Comparison of ENCODE assay signal across 9 cellular contexts in the genomic region with DNA sequence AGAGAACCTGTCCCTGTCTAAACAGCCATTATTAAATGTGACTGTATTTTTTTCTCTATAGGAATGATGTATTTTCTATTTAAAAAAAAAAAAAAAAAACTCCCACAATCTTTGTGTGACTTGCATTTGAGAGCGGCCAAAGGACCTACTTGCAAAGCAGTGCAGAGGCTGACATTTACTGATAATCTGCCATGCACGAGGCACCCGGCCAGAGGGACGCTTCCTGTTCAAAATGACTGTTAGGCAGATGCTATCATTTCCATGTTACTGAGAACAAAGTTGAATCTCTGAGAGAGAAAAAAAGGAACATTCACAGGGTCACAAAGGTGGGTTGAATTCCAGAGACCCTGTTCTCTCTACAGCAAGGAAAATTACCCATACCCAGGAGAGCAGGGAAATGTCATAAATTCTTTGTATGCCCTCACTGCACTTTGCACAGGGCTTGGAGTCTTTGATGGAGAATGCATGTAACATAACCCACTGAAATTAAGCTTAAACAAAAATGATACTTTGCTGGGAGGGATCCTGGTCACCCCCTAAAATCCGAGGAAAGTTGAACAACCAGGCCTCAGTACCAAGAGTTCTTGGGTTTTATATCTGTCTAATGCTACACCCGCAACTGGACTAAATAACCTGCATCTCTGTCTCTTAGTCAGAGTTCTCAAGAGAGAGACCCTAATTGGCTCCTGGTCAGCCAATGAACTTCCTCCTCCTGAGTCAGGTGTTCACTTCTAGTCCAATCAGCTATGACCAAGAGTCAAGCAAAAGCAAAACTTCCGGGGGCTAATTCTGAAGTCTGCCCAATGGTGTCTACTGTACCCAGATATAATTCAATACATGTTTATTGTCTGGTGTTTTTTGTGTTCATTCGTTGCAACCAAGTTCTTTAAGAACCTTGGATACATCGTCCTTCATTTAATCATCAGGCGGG.
DNase-seq lines count a peak whose midpoint lies in the region; ATAC-seq and TF ChIP-seq lines count a peak whose summit lies in the region.
"Had no signal": no experiment of that assay in that cellular context is flagged by ENCODE, and none has a peak within 500 bp of the region (broad histone marks: within the 10 kb centered on the region; RNA-seq: fewer than 3 reads in every experiment).

No MANE protein-coding gene starts in this region.

- H3K36me3 Mint-ChIP-seq in natural killer cell treated with Interleukin-12 subunit alpha and Interleukin-12 subunit beta and Interleukin-15 and Interleukin-18, amount 100 ng/mL, for 72 hours: no peaks in the 10 kb centered on the region

- no peak overlapping the region for H3K4me3 ChIP-seq in MM.1S (ENCODE audit: low read length)
- H3K4me3 ChIP-seq: SJSA1 had no signal

- no peak overlapping the region for H3K9ac ChIP-seq in MM.1S (ENCODE audit: low read length)

- H4K20me1 ChIP-seq in MM.1S (ENCODE audit: insufficient read depth, low read length): no peaks in the 10 kb centered on the region

- H3K27ac Mint-ChIP-seq in natural killer cell treated with Interleukin-12 subunit alpha and Interleukin-12 subunit beta and Interleukin-15 and Interleukin-18, amount 100 ng/mL, for 72 hours: peak overlapping the region in 1 of 2 donors; percentile 33

- no peaks in the 10 kb centered on the region for H3K9me3 ChIP-seq in MM.1S (replicated peaks; ENCODE audit: insufficient read depth, low read length)
- H3K9me3 ChIP-seq: SJSA1 had no signal

- DNase-seq in GF-D8 (lab: John Stamatoyannopoulos, UW) (peak; percentile 39), MM.1S (peak; percentile 22), dermis microvascular lymphatic vessel endothelial cell (ENCODE audit: low read depth in 2 of 2) (peak; percentile 63 to 77), NCI-H146 (lab: John Stamatoyannopoulos, UW) (no peak), DMS79 (lab: John Stamatoyannopoulos, UW) (no peak), NCI-H2196 treated with DMSO at 0.1 percent for 48 hours (lab: John Stamatoyannopoulos, UW; ENCODE audit: unreplicated experiment) (no peak)
- DNase-seq in natural killer cell treated with Interleukin-12 subunit alpha and Interleukin-12 subunit beta and Interleukin-15 and Interleukin-18, amount 100 ng/mL, for 72 hours (ENCODE audit: low spot score): no peak

- TF ChIP-seq CTCF in MM.1S (IDR thresholded peaks at IDR 0.05; ENCODE audit: low read length): no peak

- H3K4me2 ChIP-seq in MM.1S (ENCODE audit: low read depth, low read length): no peak overlapping the region; the same call in 1 of the 2 replicates

- ATAC-seq in natural killer cell treated with Interleukin-12 subunit alpha and Interleukin-12 subunit beta and Interleukin-15 and Interleukin-18, amount 100 ng/mL, for 72 hours: peak in 1 of 2 donors; percentile 59
- ATAC-seq in GM21447 (IDR thresholded peaks at IDR 0.05; ENCODE audit: unreplicated experiment): no peak

- H3K36me3 ChIP-seq in MM.1S (replicated peaks; ENCODE audit: insufficient read depth, low read length): no peaks in the 10 kb centered on the region
- H3K36me3 ChIP-seq: SJSA1 had no signal

- no peaks in the 10 kb centered on the region for H3K9me3 Mint-ChIP-seq in natural killer cell treated with Interleukin-12 subunit alpha and Interleukin-12 subunit beta and Interleukin-15 and Interleukin-18, amount 100 ng/mL, for 72 hours

- 0 out of 2 replicates have a peak overlapping the region, but pooled peaks have one; percentile 52 for H2AFZ ChIP-seq in MM.1S (ENCODE audit: low read length)

- H3K27me3 ChIP-seq in MM.1S (replicated peaks; ENCODE audit: insufficient read depth, low read length): no peaks in the 10 kb centered on the region

- no peaks in the 10 kb centered on the region for H3K79me2 ChIP-seq in MM.1S (ENCODE audit: low read length)

- no peaks in the 10 kb centered on the region for H3K4me1 ChIP-seq in MM.1S (ENCODE audit: low read length)

- H3K4me1 Mint-ChIP-seq in natural killer cell treated with Interleukin-12 subunit alpha and Interleukin-12 subunit beta and Interleukin-15 and Interleukin-18, amount 100 ng/mL, for 72 hours (ENCODE audit: low read depth in 2 of 2): peaks cover 3 to 26% of the 10 kb centered on the region in 2 donors

- no peaks in the 10 kb centered on the region for H3K9me2 ChIP-seq in MM.1S (replicated peaks; ENCODE audit: insufficient read depth, low read length)

- no peaks in the 10 kb centered on the region for H3F3A ChIP-seq in MM.1S (ENCODE audit: insufficient read depth, low read length)

- H3K27me3 Mint-ChIP-seq in natural killer cell treated with Interleukin-12 subunit alpha and Interleukin-12 subunit beta and Interleukin-15 and Interleukin-18, amount 100 ng/mL, for 72 hours: peaks cover 16 to 36% of the 10 kb centered on the region in 2 donors

- H3K27ac ChIP-seq in MM.1S (ENCODE audit: low read length): no peak overlapping the region
- H3K27ac ChIP-seq: SJSA1 had no signal

- H3K4me3 Mint-ChIP-seq in natural killer cell treated with Interleukin-12 subunit alpha and Interleukin-12 subunit beta and Interleukin-15 and Interleukin-18, amount 100 ng/mL, for 72 hours: peak overlapping the region; percentile 44

Comparison
In these comparisons a context has a peak if more than half of its experiments do, and no peak if none do; other contexts are left out.
1. DNase-seq: peak in GF-D8 (single experiment), MM.1S (single experiment) and dermis microvascular lymphatic vessel endothelial cell (2 of 2); none in natural killer cell treated with Interleukin-12 subunit alpha and Interleukin-12 subunit beta and Interleukin-15 and Interleukin-18, amount 100 ng/mL, for 72 hours (single experiment), NCI-H146 (single experiment), DMS79 (single experiment) and NCI-H2196 treated with DMSO at 0.1 percent for 48 hours (single experiment).